ENCODE assay signal across 20 cellular contexts in genomic region chr10:95500649-95501048, GRCh38.
DNase-seq lines count a peak whose midpoint lies in the region; ATAC-seq lines count a peak whose summit lies in the region.
"Had no signal": no experiment of that assay in that cellular context is flagged by ENCODE, and none has a peak within 500 bp of the region (broad histone marks: within the 10 kb centered on the region; RNA-seq: fewer than 3 reads in every experiment).

No MANE protein-coding gene starts in this region.

- no peak overlapping the region for H3K4me3 Mint-ChIP-seq in activated T-helper 17 cell treated with anti-CD3 and anti-CD28 coated beads, Interleukin-2, amount 50 U/mL, for 72 hours

- H3K36me3 ChIP-seq in muscle layer of duodenum (ENCODE audit: control insufficient read depth in 1 of 2, insufficient read depth in 2 of 2, low read length in 2 of 2), result no peaks in the 10 kb centered on the region
- H3K36me3 ChIP-seq: BLaER1 treated with 17β-estradiol and CSF1 and Interleukin-3, amounts not matched to agents 10 nM and 100 nM; Peyer's patch had no signal

- H3K4me1 ChIP-seq in muscle layer of duodenum (ENCODE audit: control insufficient read depth in 1 of 2, insufficient read depth in 2 of 2, low read length in 2 of 2), result peaks cover 0 to 16% of the 10 kb centered on the region in 2 donors

- no peaks in the 10 kb centered on the region for H3K9me3 Mint-ChIP-seq in activated T-helper 17 cell treated with anti-CD3 and anti-CD28 coated beads, Interleukin-2, amount 50 U/mL, for 72 hours

- peak in 2 of 3 experiments; percentile 17 to 78 for DNase-seq in NCI-H1417 (lab: John Stamatoyannopoulos, UW)
- no peak for DNase-seq in NCI-H1417 treated with DMSO at 0.1 percent for 48 hours (lab: John Stamatoyannopoulos, UW)
- DNase-seq in DMS79 treated with DMSO at 0.1 percent for 48 hours (lab: John Stamatoyannopoulos, UW), result peak; percentile 17
- no peak for DNase-seq in substantia nigra (lab: John Stamatoyannopoulos, UW)
- DNase-seq in AG20443 (ENCODE audit: low spot score), result no peak
- DNase-seq: 8988T; activated CD4-positive, alpha-beta T cell treated with anti-CD3 and anti-CD28 coated beads, Interleukin-2, amount 50 U/mL, for 1 hour; amniotic stem cell; foreskin keratinocyte; KG1; left colon; NCI-H1092; NCI-H748 treated with DMSO at 0.1 percent for 48 hours; Peyer's patch; stimulated activated CD4-positive, alpha-beta T cell treated with anti-CD3 and anti-CD28 coated beads, Interleukin-4, amount 100 ng/mL, for 4 hours had no signal

- H3K4me1 Mint-ChIP-seq in activated T-helper 17 cell treated with anti-CD3 and anti-CD28 coated beads, Interleukin-2, amount 50 U/mL, for 72 hours, result no peaks in the 10 kb centered on the region

- no peaks in the 10 kb centered on the region for H3K36me3 Mint-ChIP-seq in activated T-helper 17 cell treated with anti-CD3 and anti-CD28 coated beads, Interleukin-2, amount 50 U/mL, for 72 hours (ENCODE audit: low read depth)

- no peaks in the 10 kb centered on the region for H3K27me3 ChIP-seq in muscle layer of duodenum (ENCODE audit: low read depth, low read length)
- H3K27me3 ChIP-seq: BLaER1 treated with 17β-estradiol and CSF1 and Interleukin-3, amounts not matched to agents 10 nM and 100 nM; Peyer's patch had no signal

- H3K27ac ChIP-seq in muscle layer of duodenum (ENCODE audit: low read length) (peak overlapping the region; percentile 82), substantia nigra (ENCODE audit: low read depth, low read length, poor library complexity, severe bottlenecking) (no peak overlapping the region)
- H3K27ac ChIP-seq: BLaER1 treated with 17β-estradiol and CSF1 and Interleukin-3, amounts not matched to agents 10 nM and 100 nM; foreskin keratinocyte; HL-60 had no signal

- H3K4me3 ChIP-seq in muscle layer of duodenum (ENCODE audit: low read depth in 1 of 2, low read length in 2 of 2), result peak overlapping the region in 1 of 2 donors; percentile 15
- H3K4me3 ChIP-seq: BLaER1 treated with 17β-estradiol and CSF1 and Interleukin-3, amounts not matched to agents 10 nM and 100 nM; Peyer's patch had no signal

- H3K9me3 ChIP-seq in muscle layer of duodenum (ENCODE audit: control insufficient read depth in 1 of 2, low read length in 2 of 2), result no peaks in the 10 kb centered on the region
- H3K9me3 ChIP-seq: BLaER1 treated with 17β-estradiol and CSF1 and Interleukin-3, amounts not matched to agents 10 nM and 100 nM; Peyer's patch had no signal

- H3K27me3 Mint-ChIP-seq in activated T-helper 17 cell treated with anti-CD3 and anti-CD28 coated beads, Interleukin-2, amount 50 U/mL, for 72 hours, result peaks cover 5% of the 10 kb centered on the region

- H3K27ac Mint-ChIP-seq in activated T-helper 17 cell treated with anti-CD3 and anti-CD28 coated beads, Interleukin-2, amount 50 U/mL, for 72 hours, result no peak overlapping the region

- peak; percentile 81 for ATAC-seq in activated T-helper 17 cell treated with anti-CD3 and anti-CD28 coated beads, Interleukin-2, amount 50 U/mL, for 72 hours (replicated peaks)
- no peak for ATAC-seq in HG03097 (IDR thresholded peaks at IDR 0.05; ENCODE audit: low FRiP score, unreplicated experiment)
- ATAC-seq: left colon had no signal

Comparison
In these comparisons a context has a peak if more than half of its experiments do, and no peak if none do; other contexts are left out.
1. DNase-seq: peak in NCI-H1417 (2 of 3) and DMS79 treated with DMSO at 0.1 percent for 48 hours (single experiment); none in NCI-H1417 treated with DMSO at 0.1 percent for 48 hours (single experiment), substantia nigra (0 of 49) and AG20443 (single experiment).